ENCODE assay signal across 8 cellular contexts in the genomic region with DNA sequence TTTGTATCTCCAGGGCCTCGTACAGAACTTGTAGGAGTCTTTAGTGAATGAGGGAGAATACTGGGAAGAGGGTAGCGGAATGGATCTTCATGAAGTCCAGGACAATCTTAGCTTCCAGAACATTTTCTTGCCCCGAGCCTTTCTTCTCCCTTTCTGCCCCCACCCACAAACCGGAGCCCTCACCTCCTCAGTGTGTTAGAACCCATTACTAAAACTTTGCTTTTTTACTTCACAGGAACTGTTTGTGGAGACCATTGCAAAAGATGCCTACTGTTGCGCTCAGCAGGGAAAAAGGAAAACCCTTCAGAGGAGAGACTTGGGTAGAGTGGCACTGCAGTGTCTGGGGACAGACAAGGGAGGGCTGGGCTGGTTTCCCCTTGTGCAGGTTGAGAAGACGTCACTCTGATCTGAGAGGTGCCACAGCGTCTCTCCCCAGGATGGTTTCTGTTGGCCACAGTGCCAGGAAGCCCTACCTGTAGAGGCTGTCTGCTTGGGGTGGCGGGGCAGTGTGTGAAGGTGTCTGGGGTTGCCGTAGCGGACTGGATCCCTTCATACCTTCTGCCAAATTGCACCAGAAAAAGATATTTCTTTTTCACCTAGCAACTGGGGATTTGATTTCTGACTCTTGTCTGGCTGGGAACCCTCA. TPM values are rescaled to one million over a fixed set of nuclear protein-coding genes. Genes with fewer than 3 reads are reported as not detected.
A peak's percentile ranks its signal among the peaks of the same experiment; 100 is the strongest.
DNase-seq lines count a peak whose midpoint lies in the region; ATAC-seq and TF ChIP-seq lines count a peak whose summit lies in the region.

No MANE protein-coding gene starts in this region.

- peak overlapping the region; percentile 84 for H3K4me3 ChIP-seq in AG04450 (ENCODE audit: low read depth, low read length)
- peak overlapping the region; percentile 48 for H3K4me3 ChIP-seq in Jurkat, Clone E6-1 (ENCODE audit: low read length)
- peak overlapping the region; percentile 67 for H3K4me3 ChIP-seq in mucosa of stomach (ENCODE audit: low read length)

- H3K27ac ChIP-seq in AG04450 (ENCODE audit: low read depth, low read length): no peak overlapping the region

- POLR2A ChIA-PET in AG04450 (lab: Yijun Ruan, JAX) (no interaction called here), MCF 10A (lab: Yijun Ruan, JAX) (no interaction called here)

- peaks cover 16% of the 10 kb centered on the region for H3K4me1 Mint-ChIP-seq in MCF 10A (ENCODE audit: insufficient read depth, unreplicated experiment)

- peak overlapping the region; percentile 80 for H3K4me3 Mint-ChIP-seq in MCF 10A (ENCODE audit: unreplicated experiment)

- H3K36me3 Mint-ChIP-seq in MCF 10A (ENCODE audit: insufficient read depth, unreplicated experiment): peaks cover 24% of the 10 kb centered on the region

- peaks cover 11% of the 10 kb centered on the region for H3K9me3 ChIP-seq in AG04450 (ENCODE audit: control insufficient read depth, insufficient read depth, low read length)
- H3K9me3 ChIP-seq in mucosa of stomach (ENCODE audit: control insufficient read depth, low read length): no peaks in the 10 kb centered on the region

- CTCF ChIA-PET in AG04450 (lab: Charles Lee): no interaction called here
- CTCF ChIA-PET in MCF 10A (lab: Yijun Ruan, JAX): interaction anchor here (0.7 kb wide), 3 partner anchors 58 to 89 kb away, joined by 3 to 4 read pairs (median 3); no protein-coding TSS in a partner anchor

- H3K9me3 Mint-ChIP-seq in MCF 10A (ENCODE audit: unreplicated experiment): no peaks in the 10 kb centered on the region

- H3K27me3 ChIP-seq in AG04450 (ENCODE audit: control insufficient read depth, insufficient read depth, low read length) (no peaks in the 10 kb centered on the region), mucosa of stomach (ENCODE audit: control insufficient read depth, insufficient read depth, low read length) (no peaks in the 10 kb centered on the region)

- peak overlapping the region; percentile 66 for H3K9ac ChIP-seq in mucosa of stomach (ENCODE audit: low read length)

- BruUV-seq in MCF 10A (replicated peaks; lab: Mats Ljungman, UMichigan): no TSS peak

- no peaks in the 10 kb centered on the region for H3K27me3 Mint-ChIP-seq in MCF 10A (ENCODE audit: insufficient read depth, unreplicated experiment)

- DNase-seq in AG04450 (ENCODE audit: low read depth, low spot score): no peak
- no peak for DNase-seq in Jurkat, Clone E6-1 (ENCODE audit: low read depth, low spot score)
- DNase-seq in MCF 10A (ENCODE audit: unreplicated experiment): no peak
- no peak for DNase-seq in medulla oblongata (ENCODE audit: extremely low spot score)
- no peak for DNase-seq in stimulated activated CD4-positive, alpha-beta T cell treated with anti-CD3 and anti-CD28 coated beads, Interleukin-2, amount 100 ng/mL, for 24 hours

- H3K36me3 ChIP-seq in mucosa of stomach (ENCODE audit: control insufficient read depth, insufficient read depth, low read length): no peaks in the 10 kb centered on the region

- H3K27ac Mint-ChIP-seq in MCF 10A (ENCODE audit: low read depth, unreplicated experiment): peak overlapping the region; percentile 68

- H3K4me1 ChIP-seq in mucosa of stomach (ENCODE audit: control insufficient read depth, insufficient read depth, low read length): peaks cover 11% of the 10 kb centered on the region

- ATAC-seq in GM21528 (IDR thresholded peaks at IDR 0.05; ENCODE audit: low FRiP score, unreplicated experiment) (no peak), HG03432 (IDR thresholded peaks at IDR 0.05; ENCODE audit: unreplicated experiment) (no peak)

- TF ChIP-seq CTCF in AG04450 (IDR thresholded peaks at IDR 0.05; ENCODE audit: low read depth, low read length): no peak
- no peak for TF ChIP-seq CTCF in MCF 10A (IDR thresholded peaks at IDR 0.05; ENCODE audit: unreplicated experiment)

- intact Hi-C loops in MCF 10A (cut with micrococcal nuclease): loop anchor here (5.0 kb wide), 1 partner anchor 67 kb away; no protein-coding TSS in a partner anchor

RNA-seq across cellular contexts. Expression of a gene that starts 0.8 kb away (rescaled TPM):
- polyA plus RNA-seq in AG04450 (2011; rRNA removed): 47.9 and 50.2 TPM in 2 replicates
- 11.4 TPM in 2 replicates for polyA minus RNA-seq in AG04450 (2011; rRNA and poly(A)+ RNA removed)
- 35.5 TPM for polyA plus RNA-seq in Jurkat, Clone E6-1 (2012; ENCODE audit: insufficient read depth, insufficient read length)
- total RNA-seq in MCF 10A (2022): 117 and 133 TPM in 2 replicates
